Comparison of ENCODE assay signal across 15 cellular contexts in the genomic region with DNA sequence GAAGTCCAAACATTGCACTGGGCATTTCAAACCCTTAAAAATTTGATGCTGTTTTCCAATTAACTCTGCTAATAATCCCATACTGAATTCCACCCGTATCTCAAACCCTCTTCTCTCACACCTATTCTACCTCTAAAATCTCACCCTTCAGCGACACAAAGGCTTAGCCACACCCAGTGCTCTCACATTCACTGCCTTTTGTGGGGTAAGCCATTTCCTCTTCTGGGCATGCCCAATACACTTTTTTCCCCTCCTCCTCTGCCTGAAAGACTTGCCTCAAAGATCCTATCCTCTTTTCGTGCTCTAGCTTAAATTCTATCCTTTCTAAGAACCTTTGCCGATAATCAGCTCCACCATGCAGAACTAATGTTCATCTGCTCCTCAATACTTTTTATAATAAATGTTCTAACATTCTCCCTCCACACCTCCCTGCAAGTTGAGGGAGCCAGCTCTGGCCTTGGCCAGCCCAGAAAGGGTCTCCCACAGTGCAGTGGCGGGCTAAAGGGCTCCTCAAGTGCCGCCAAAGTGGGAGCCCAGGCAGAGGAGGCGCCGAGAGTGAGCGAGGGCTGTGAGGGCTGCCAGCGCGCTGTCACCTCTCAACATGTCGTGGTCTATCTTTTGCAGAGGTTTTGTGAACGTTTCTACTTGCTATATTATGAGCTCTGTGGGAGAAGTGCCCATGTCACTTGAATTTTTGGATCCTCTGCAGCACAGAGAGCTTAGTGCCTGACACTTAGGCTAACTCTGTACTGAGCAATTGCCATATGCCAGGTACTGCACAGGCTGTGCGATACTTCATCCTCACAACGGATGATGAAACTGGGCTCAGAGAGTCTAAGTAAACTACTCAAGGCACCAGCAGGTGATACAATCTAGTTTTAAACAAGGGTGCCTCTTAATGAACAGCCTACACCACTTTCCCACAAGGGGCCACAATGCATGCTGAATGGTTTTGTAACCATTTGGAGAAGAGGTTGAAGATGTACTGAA. TPM values are rescaled to one million over a fixed set of nuclear protein-coding genes. Genes with fewer than 3 reads are reported as not detected.
A peak's percentile ranks its signal among the peaks of the same experiment; 100 is the strongest.
DNase-seq lines count a peak whose midpoint lies in the region; ATAC-seq and TF ChIP-seq lines count a peak whose summit lies in the region.
"Had no signal": no experiment of that assay in that cellular context is flagged by ENCODE, and none has a peak within 500 bp of the region (broad histone marks: within the 10 kb centered on the region; RNA-seq: fewer than 3 reads in every experiment).

No MANE protein-coding gene starts in this region.

- no peak for TF ChIP-seq POLR2A in prostate gland (IDR thresholded peaks at IDR 0.05)
- TF ChIP-seq POLR2A in testis (IDR thresholded peaks at IDR 0.05), result no peak

- CTCF ChIA-PET in activated CD8-positive, alpha-beta memory T cell treated with anti-CD3 and anti-CD28 coated beads, Interleukin-2, amount 10 ng/mL, durations not matched to agents 7 days and 5 days (lab: Charles Lee), result interaction anchor here (1.1 to 7.0 kb wide), 7 partner anchors 12 to 197 kb away, joined by 3 to 112 read pairs (median 5); partner anchors contain the start of gene BCL6

- peak; percentile 46 for ATAC-seq in activated CD8-positive, alpha-beta memory T cell treated with anti-CD3 and anti-CD28 coated beads, Interleukin-2, amount 10 ng/mL, durations not matched to agents 7 days and 5 days
- peak; percentile 5 for ATAC-seq in activated T-helper 17 cell treated with anti-CD3 and anti-CD28 coated beads, Interleukin-2, amount 50 U/mL, for 72 hours (replicated peaks)
- no peak for ATAC-seq in GM21619 (IDR thresholded peaks at IDR 0.05; ENCODE audit: unreplicated experiment)

- peaks cover 38% of the 10 kb centered on the region for H3K36me3 Mint-ChIP-seq in activated CD8-positive, alpha-beta memory T cell treated with anti-CD3 and anti-CD28 coated beads, Interleukin-2, amount 10 ng/mL, durations not matched to agents 7 days and 5 days
- H3K36me3 Mint-ChIP-seq in activated T-helper 17 cell treated with anti-CD3 and anti-CD28 coated beads, Interleukin-2, amount 50 U/mL, for 72 hours (ENCODE audit: low read depth), result no peaks in the 10 kb centered on the region
- H3K36me3 Mint-ChIP-seq: mesothelial cell of epicardium had no signal

- intact Hi-C loops in prostate gland (cut with DNase I), result no loop called here
- intact Hi-C loops in testis (cut with DNase I; ENCODE audit: low total_unique reads), result no loop called here

- peaks cover 63% of the 10 kb centered on the region for H3K4me1 Mint-ChIP-seq in activated CD8-positive, alpha-beta memory T cell treated with anti-CD3 and anti-CD28 coated beads, Interleukin-2, amount 10 ng/mL, durations not matched to agents 7 days and 5 days
- H3K4me1 Mint-ChIP-seq in activated T-helper 17 cell treated with anti-CD3 and anti-CD28 coated beads, Interleukin-2, amount 50 U/mL, for 72 hours, result peaks cover 49% of the 10 kb centered on the region

- H3K9me3 ChIP-seq in neutrophil (no peaks in the 10 kb centered on the region), prostate gland (no peaks in the 10 kb centered on the region), testis (no peaks in the 10 kb centered on the region)
- H3K9me3 ChIP-seq: ascending aorta had no signal

- H3K27me3 ChIP-seq in neutrophil, result no peaks in the 10 kb centered on the region
- H3K27me3 ChIP-seq in prostate gland (replicated peaks; ENCODE audit: insufficient read depth), result no peaks in the 10 kb centered on the region
- no peaks in the 10 kb centered on the region for H3K27me3 ChIP-seq in testis
- H3K27me3 ChIP-seq: ascending aorta had no signal

- 82% methylated on average over 15 of the region's 15 CpGs for whole genome bisulfite sequencing in prostate gland
- WGBS in testis, 2 donors, result 87 to 95% methylated on average over 15 of the region's 15 CpGs

- TF ChIP-seq CTCF in neutrophil (IDR thresholded peaks at IDR 0.05), result no peak
- no peak for TF ChIP-seq CTCF in prostate gland (IDR thresholded peaks at IDR 0.05)
- TF ChIP-seq CTCF in testis (IDR thresholded peaks at IDR 0.05), result no peak

- H3K27ac ChIP-seq in neutrophil (peak overlapping the region; percentile 80), prostate gland (no peak overlapping the region), testis (no peak overlapping the region)
- H3K27ac ChIP-seq: ascending aorta, PC-9 had no signal

- DNase-seq in activated CD8-positive, alpha-beta memory T cell treated with anti-CD3 and anti-CD28 coated beads, Interleukin-2, amount 10 ng/mL, durations not matched to agents 7 days and 5 days, result peak; percentile 82
- DNase-seq in activated CD8-positive, alpha-beta memory T cell treated with anti-CD3 and anti-CD28 coated beads, Interleukin-2, amount 50 U/mL, for 4 hours, result no peak
- DNase-seq in NCI-H1436 treated with DMSO at 0.1 percent for 48 hours (lab: John Stamatoyannopoulos, UW) (peak; percentile 57), prostate gland (ENCODE audit: low spot score) (no peak), testis (no peak)
- DNase-seq: GDM1, hippocampal formation, KG1, PC-9, right cardiac atrium had no signal

- peak overlapping the region; percentile 100 for H3K27ac Mint-ChIP-seq in activated CD8-positive, alpha-beta memory T cell treated with anti-CD3 and anti-CD28 coated beads, Interleukin-2, amount 10 ng/mL, durations not matched to agents 7 days and 5 days
- H3K27ac Mint-ChIP-seq in activated T-helper 17 cell treated with anti-CD3 and anti-CD28 coated beads, Interleukin-2, amount 50 U/mL, for 72 hours, result peak overlapping the region; percentile 84
- H3K27ac Mint-ChIP-seq: mesothelial cell of epicardium had no signal

- H3K4me3 Mint-ChIP-seq in activated CD8-positive, alpha-beta memory T cell treated with anti-CD3 and anti-CD28 coated beads, Interleukin-2, amount 10 ng/mL, durations not matched to agents 7 days and 5 days, result peak overlapping the region; percentile 49
- peak overlapping the region; percentile 64 for H3K4me3 Mint-ChIP-seq in activated T-helper 17 cell treated with anti-CD3 and anti-CD28 coated beads, Interleukin-2, amount 50 U/mL, for 72 hours
- H3K4me3 Mint-ChIP-seq: mesothelial cell of epicardium had no signal

- no peaks in the 10 kb centered on the region for H3K27me3 Mint-ChIP-seq in activated CD8-positive, alpha-beta memory T cell treated with anti-CD3 and anti-CD28 coated beads, Interleukin-2, amount 10 ng/mL, durations not matched to agents 7 days and 5 days
- H3K27me3 Mint-ChIP-seq in activated T-helper 17 cell treated with anti-CD3 and anti-CD28 coated beads, Interleukin-2, amount 50 U/mL, for 72 hours, result no peaks in the 10 kb centered on the region

- peaks cover 5% of the 10 kb centered on the region for H3K9me3 Mint-ChIP-seq in activated CD8-positive, alpha-beta memory T cell treated with anti-CD3 and anti-CD28 coated beads, Interleukin-2, amount 10 ng/mL, durations not matched to agents 7 days and 5 days (ENCODE audit: low read depth)
- peaks cover 4% of the 10 kb centered on the region for H3K9me3 Mint-ChIP-seq in activated T-helper 17 cell treated with anti-CD3 and anti-CD28 coated beads, Interleukin-2, amount 50 U/mL, for 72 hours

- H3K4me1 ChIP-seq in neutrophil (ENCODE audit: control insufficient read depth in 1 of 2, insufficient read depth in 1 of 2, low read depth in 1 of 2, low read length in 1 of 2) (peaks cover 11 to 26% of the 10 kb centered on the region in 2 experiments), prostate gland (replicated peaks) (no peaks in the 10 kb centered on the region), testis (no peaks in the 10 kb centered on the region)
- H3K4me1 ChIP-seq: ascending aorta had no signal

- H3K36me3 ChIP-seq in neutrophil, result no peaks in the 10 kb centered on the region
- no peaks in the 10 kb centered on the region for H3K36me3 ChIP-seq in prostate gland
- H3K36me3 ChIP-seq in testis (ENCODE audit: low read depth, missing control alignments), result no peaks in the 10 kb centered on the region
- H3K36me3 ChIP-seq: ascending aorta had no signal

- H3K4me3 ChIP-seq in neutrophil (ENCODE audit: low read depth in 1 of 2, low read length in 1 of 2), result no peak overlapping the region
- no peak overlapping the region for H3K4me3 ChIP-seq in prostate gland
- no peak overlapping the region for H3K4me3 ChIP-seq in testis
- H3K4me3 ChIP-seq: ascending aorta, PC-9 had no signal

RNA-seq across cellular contexts. Expression of gene BCL6, which starts 53.6 kb away (rescaled TPM):
- total RNA-seq in activated CD8-positive, alpha-beta memory T cell treated with anti-CD3 and anti-CD28 coated beads, Interleukin-2, amount 10 ng/mL, durations not matched to agents 7 days and 5 days, result 10 to 100 TPM; 12.1 to 13.2 TPM
- total RNA-seq in activated T-helper 17 cell treated with anti-CD3 and anti-CD28 coated beads, Interleukin-2, amount 50 U/mL, for 72 hours, result 100 to 1,000 TPM in 1 of 2 donors, 10 to 100 TPM in 1; 67.5 to 143 TPM
- total RNA-seq in prostate gland, result 100 to 1,000 TPM in 1 of 2 donors, 10 to 100 TPM in 1; 50.1 to 105 TPM
- total RNA-seq in testis, result 10 to 100 TPM; 74.0 to 86.6 TPM
- 34.5 TPM for polyA plus RNA-seq in testis (ENCODE audit: insufficient read depth, low read depth, low replicate concordance)

Comparison
In these comparisons a context has a peak if more than half of its experiments do, and no peak if none do; other contexts are left out.
1. DNase-seq: peak in activated CD8-positive, alpha-beta memory T cell treated with anti-CD3 and anti-CD28 coated beads, Interleukin-2, amount 10 ng/mL, durations not matched to agents 7 days and 5 days (single experiment) and NCI-H1436 treated with DMSO at 0.1 percent for 48 hours (single experiment); none in activated CD8-positive, alpha-beta memory T cell treated with anti-CD3 and anti-CD28 coated beads, Interleukin-2, amount 50 U/mL, for 4 hours (single experiment), prostate gland (single experiment) and testis (single experiment).